In the genomic region with DNA sequence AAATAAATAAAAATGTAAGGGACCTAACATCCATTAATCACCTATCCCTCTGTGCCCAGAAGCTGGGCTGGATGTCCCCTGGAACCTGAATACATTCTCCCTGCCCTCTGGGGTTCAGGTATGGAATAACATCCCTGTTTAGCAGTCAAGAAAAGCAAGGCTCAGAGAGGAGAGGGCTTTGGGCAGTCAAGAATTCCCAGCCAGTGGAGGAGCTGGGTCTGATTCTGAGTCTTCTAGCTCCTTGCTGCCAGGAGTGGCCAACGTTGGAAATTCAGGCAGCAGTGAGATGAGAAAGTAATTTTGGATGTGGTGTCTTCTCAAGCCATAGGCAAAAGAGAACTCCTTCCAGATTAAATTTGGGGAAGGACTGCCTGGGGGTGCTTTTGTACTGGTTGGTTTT, we compare ENCODE assay signal across 8 cellular contexts. TPM values are rescaled to one million over a fixed set of nuclear protein-coding genes. Genes with fewer than 3 reads are reported as not detected.
DNase-seq lines count a peak whose midpoint lies in the region; ATAC-seq, FAIRE-seq and TF ChIP-seq lines count a peak whose summit lies in the region.

No MANE protein-coding gene starts in this region.

- 0% methylated on average over 1 of the region's 1 CpG for WGBS in SK-N-SH (ENCODE audit: low lambda C conversion rate)

- H3K4me3 ChIP-seq in AG04450 (ENCODE audit: low read depth, low read length) (no peak overlapping the region), SK-N-SH (ENCODE audit: low read depth in 2 of 2, low read length in 1 of 2) (no peak overlapping the region)

- CTCF ChIA-PET in AG04450 (lab: Charles Lee) = interaction anchor here (0.5 to 4.1 kb wide), 11 partner anchors 10 to 188 kb away, joined by 3 to 22 read pairs (median 4); no protein-coding TSS in a partner anchor
- CTCF ChIA-PET in SK-N-SH (lab: Yijun Ruan, JAX) = interaction anchor here (0.6 to 9.4 kb wide), 32 partner anchors 8 to 356 kb away, joined by 3 to 95 read pairs (median 4); no protein-coding TSS in a partner anchor

- H3F3A ChIP-seq in SK-N-SH (replicated peaks; ENCODE audit: insufficient read depth) = no peaks in the 10 kb centered on the region

- H3K27me3 ChIP-seq in AG04450 (ENCODE audit: control insufficient read depth, insufficient read depth, low read length) (peaks cover 71% of the 10 kb centered on the region), SK-N-SH (ENCODE audit: insufficient read depth) (peaks cover 41% of the 10 kb centered on the region)

- no peaks in the 10 kb centered on the region for H4K20me1 ChIP-seq in SK-N-SH (ENCODE audit: insufficient read depth)

- ATAC-seq in GM21367 (IDR thresholded peaks at IDR 0.05; ENCODE audit: unreplicated experiment) = no peak

- TF ChIP-seq RAD21 in SK-N-SH (IDR thresholded peaks at IDR 0.05; ENCODE audit: low read length) = peak; percentile 56

- no peak for FAIRE-seq in H54 (lab: Jason Lieb, UNC)

- no peak for TF ChIP-seq POLR2A in H54 (IDR thresholded peaks at IDR 0.05; ENCODE audit: low read depth, low read length)

- peaks cover 0 to 16% of the 10 kb centered on the region in 2 experiments; a peak in 1 of 4 replicates for H3K4me1 ChIP-seq in SK-N-SH (ENCODE audit: control insufficient read depth in 1 of 2, insufficient read depth in 2 of 2, low read depth in 1 of 2, low read length in 1 of 2)

- no peak overlapping the region for H2AFZ ChIP-seq in SK-N-SH (ENCODE audit: low read depth)

- H3K27ac ChIP-seq in AG04450 (ENCODE audit: low read depth, low read length) (no peak overlapping the region), SK-N-SH (ENCODE audit: low read depth in 2 of 2, low read length in 1 of 2) (no peak overlapping the region)

- H3K9me3 ChIP-seq in AG04450 (ENCODE audit: control insufficient read depth, insufficient read depth, low read length) (peaks cover 3% of the 10 kb centered on the region; the same call in 1 of the 2 replicates), SK-N-SH (no peaks in the 10 kb centered on the region)

- no peaks in the 10 kb centered on the region for H3K9me2 ChIP-seq in SK-N-SH

- POLR2A ChIA-PET in AG04450 (lab: Yijun Ruan, JAX) (interaction anchor here (0.8 kb wide), 1 partner anchor 43 kb away, joined by 3 read pairs; a partner anchor contains a TSS), SK-N-SH (lab: Yijun Ruan, JAX) (interaction anchor here (0.6 to 1.1 kb wide), 3 partner anchors 67 to 77 kb away, joined by 3 to 4 read pairs (median 3); no protein-coding TSS in a partner anchor)

- H3K9ac ChIP-seq in SK-N-SH = no peak overlapping the region

- H3K36me3 ChIP-seq in SK-N-SH (replicated peaks in 1 of 2; ENCODE audit: control insufficient read depth in 1 of 2, insufficient read depth in 2 of 2, low read length in 1 of 2) = no peaks in the 10 kb centered on the region

- no peaks in the 10 kb centered on the region for H3K79me2 ChIP-seq in SK-N-SH (ENCODE audit: insufficient read depth)

- DNase-seq in AG04450 (ENCODE audit: low read depth, low spot score) (no peak), H54 (ENCODE audit: insufficient read length, low spot score) (peak; percentile 59), SK-N-SH (peak; percentile 55), glomerular visceral epithelial cell (ENCODE audit: extremely low spot score) (peak; percentile 64), mucosa of gallbladder (ENCODE audit: low spot score) (no peak), NCI-H2081 treated with DMSO at 0.1 percent for 48 hours (lab: John Stamatoyannopoulos, UW) (no peak)
- no peak for DNase-seq in stimulated activated CD4-positive, alpha-beta T cell treated with anti-CD3 and anti-CD28 coated beads, Interleukin-2, amount 100 ng/mL, for 48 hours

- no peak for TF ChIP-seq EP300 in SK-N-SH (IDR thresholded peaks at IDR 0.05; ENCODE audit: borderline replicate concordance in 1 of 2, low read depth in 1 of 2, low read length in 1 of 2)

- TF ChIP-seq CTCF in AG04450 (IDR thresholded peaks at IDR 0.05; ENCODE audit: low read depth, low read length) (peak; percentile 53), SK-N-SH (IDR thresholded peaks at IDR 0.05) (peak; percentile 52)

- no peak overlapping the region for H3K4me2 ChIP-seq in SK-N-SH

TF ChIP-seq in SK-N-SH, 30 proteins besides CTCF, POLR2A, EP300 and RAD21:
- TF ChIP-seq, protein P1, sequence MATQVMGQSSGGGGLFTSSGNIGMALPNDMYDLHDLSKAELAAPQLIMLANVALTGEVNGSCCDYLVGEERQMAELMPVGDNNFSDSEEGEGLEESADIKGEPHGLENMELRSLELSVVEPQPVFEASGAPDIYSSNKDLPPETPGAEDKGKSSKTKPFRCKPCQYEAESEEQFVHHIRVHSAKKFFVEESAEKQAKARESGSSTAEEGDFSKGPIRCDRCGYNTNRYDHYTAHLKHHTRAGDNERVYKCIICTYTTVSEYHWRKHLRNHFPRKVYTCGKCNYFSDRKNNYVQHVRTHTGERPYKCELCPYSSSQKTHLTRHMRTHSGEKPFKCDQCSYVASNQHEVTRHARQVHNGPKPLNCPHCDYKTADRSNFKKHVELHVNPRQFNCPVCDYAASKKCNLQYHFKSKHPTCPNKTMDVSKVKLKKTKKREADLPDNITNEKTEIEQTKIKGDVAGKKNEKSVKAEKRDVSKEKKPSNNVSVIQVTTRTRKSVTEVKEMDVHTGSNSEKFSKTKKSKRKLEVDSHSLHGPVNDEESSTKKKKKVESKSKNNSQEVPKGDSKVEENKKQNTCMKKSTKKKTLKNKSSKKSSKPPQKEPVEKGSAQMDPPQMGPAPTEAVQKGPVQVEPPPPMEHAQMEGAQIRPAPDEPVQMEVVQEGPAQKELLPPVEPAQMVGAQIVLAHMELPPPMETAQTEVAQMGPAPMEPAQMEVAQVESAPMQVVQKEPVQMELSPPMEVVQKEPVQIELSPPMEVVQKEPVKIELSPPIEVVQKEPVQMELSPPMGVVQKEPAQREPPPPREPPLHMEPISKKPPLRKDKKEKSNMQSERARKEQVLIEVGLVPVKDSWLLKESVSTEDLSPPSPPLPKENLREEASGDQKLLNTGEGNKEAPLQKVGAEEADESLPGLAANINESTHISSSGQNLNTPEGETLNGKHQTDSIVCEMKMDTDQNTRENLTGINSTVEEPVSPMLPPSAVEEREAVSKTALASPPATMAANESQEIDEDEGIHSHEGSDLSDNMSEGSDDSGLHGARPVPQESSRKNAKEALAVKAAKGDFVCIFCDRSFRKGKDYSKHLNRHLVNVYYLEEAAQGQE (IDR thresholded peaks at IDR 0.05; ENCODE audit: low read depth, low read length) = no peak
- TF ChIP-seq RFX5 (IDR thresholded peaks at IDR 0.05; ENCODE audit: low read length) = no peak

RNA-seq across cellular contexts. Expression of a gene that starts 42.6 kb away (rescaled TPM):
- polyA plus RNA-seq in AG04450 (2011; rRNA removed) (9.6 and 16.6 TPM in 2 replicates), SK-N-SH (2012; rRNA removed) (3.9 and 4.6 TPM in 2 replicates)
- 33.5 and 40.8 TPM in 2 replicates for polyA minus RNA-seq in AG04450 (2011; rRNA and poly(A)+ RNA removed)
- polyA plus RNA-seq in SK-N-SH (2012; cell fraction: cytosol; rRNA removed) = 4.5 and 4.7 TPM in 2 replicates
- 8.1 and 9.0 TPM in 2 replicates for polyA plus RNA-seq in SK-N-SH (2012; cell fraction: nucleus; rRNA removed)
- total RNA-seq in mucosa of gallbladder = 35.3 TPM

Comparison
In these comparisons a context has a peak if more than half of its experiments do, and no peak if none do; other contexts are left out.
1. DNase-seq: peak in H54 (single experiment), SK-N-SH (single experiment) and glomerular visceral epithelial cell (single experiment); none in AG04450 (single experiment), mucosa of gallbladder (single experiment), NCI-H2081 treated with DMSO at 0.1 percent for 48 hours (single experiment) and stimulated activated CD4-positive, alpha-beta T cell treated with anti-CD3 and anti-CD28 coated beads, Interleukin-2, amount 100 ng/mL, for 48 hours (0 of 2).